29 cellular contexts compared by ENCODE assay signal in the genomic region with DNA sequence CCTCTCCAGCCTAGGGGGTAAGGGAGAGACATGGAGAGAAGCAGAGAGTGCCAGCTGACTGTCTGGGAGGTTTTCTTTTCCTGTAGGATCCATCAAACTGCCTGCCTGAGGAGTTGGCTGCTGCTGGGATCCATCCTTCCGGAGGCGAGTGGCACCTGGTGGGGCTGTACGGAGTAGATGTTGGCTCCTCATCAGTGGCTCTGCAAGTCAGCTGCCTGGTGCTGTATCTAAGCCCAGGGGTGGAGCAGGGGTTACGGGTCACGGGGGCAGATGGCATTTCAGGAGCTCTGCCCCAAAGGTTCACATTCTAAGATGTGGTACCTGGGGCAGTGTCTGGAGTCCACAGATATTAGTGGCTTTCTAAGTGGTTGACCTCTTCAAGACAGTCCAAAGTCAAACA.
"Had no signal": no experiment of that assay in that cellular context is flagged by ENCODE, and none has a peak within 500 bp of the region (broad histone marks: within the 10 kb centered on the region; RNA-seq: fewer than 3 reads in every experiment).

No MANE protein-coding gene starts in this region.

- H3K27ac ChIP-seq: ascending aorta, breast epithelium, cardiac muscle cell, coronary artery, dorsolateral prefrontal cortex, esophagus muscularis mucosa, gastroesophageal sphincter, WERI-Rb-1 had no signal

- DNase-seq: activated B cell treated with CpG ODN at 0.5 μM for 24 hours; activated CD4-positive, alpha-beta T cell treated with anti-CD3 and anti-CD28 coated beads for 48 hours; activated CD4-positive, alpha-beta T cell treated with anti-CD3 and anti-CD28 coated beads, Interleukin-2, amount 50 U/mL, for 1 hour; activated CD4-positive, alpha-beta T cell treated with anti-CD3 and anti-CD28 coated beads, Interleukin-2, amount 50 U/mL, for 48 hours; activated CD8-positive, alpha-beta memory T cell treated with anti-CD3 and anti-CD28 coated beads for 24 hours; activated CD8-positive, alpha-beta T cell treated with anti-CD3 and anti-CD28 coated beads for 36 hours; activated gamma-delta T cell; activated naive CD4-positive, alpha-beta T cell; activated naive CD4-positive, alpha-beta T cell treated with anti-CD3 and anti-CD28 coated beads, Interleukin-2, amount 10 ng/mL, durations not matched to agents 7 days and 5 days; activated naive CD8-positive, alpha-beta T cell treated with anti-CD3 and anti-CD28 coated beads, Interleukin-2, amount 10 ng/mL, durations not matched to agents 7 days and 5 days; activated T-cell treated with anti-CD3 and anti-CD28 coated beads, Interleukin-2, amount 50 U/mL, for 4 hours; dorsolateral prefrontal cortex; effector memory CD4-positive, alpha-beta T cell; erythroblast; foreskin melanocyte; SW 1271; T-cell; T-helper 17 cell; T1000; WERI-Rb-1 had no signal

- ATAC-seq: activated CD4-positive, CD25-positive, alpha-beta regulatory T cell treated with anti-CD3 and anti-CD28 coated beads, Interleukin-2, amount 50 U/mL, for 24 hours; activated CD8-positive, alpha-beta T cell treated with anti-CD3 and anti-CD28 coated beads for 36 hours; activated naive CD4-positive, alpha-beta T cell treated with anti-CD3 and anti-CD28 coated beads, Interleukin-2, amount 50 U/mL, for 72 hours; activated T-cell treated with anti-CD3 and anti-CD28 coated beads, Interleukin-2, amount 50 U/mL, for 4 hours; activated T-helper 17 cell treated with anti-CD3 and anti-CD28 coated beads, Interleukin-2, amount 50 U/mL, for 72 hours; gastroesophageal sphincter; T-cell; T-helper 17 cell had no signal

- H3K36me3 ChIP-seq: ascending aorta, breast epithelium, cardiac muscle cell, esophagus muscularis mucosa, gastroesophageal sphincter, WERI-Rb-1 had no signal

- H3K4me1 ChIP-seq: ascending aorta, breast epithelium, gastroesophageal sphincter had no signal

- H3K27me3 ChIP-seq: ascending aorta, breast epithelium, cardiac muscle cell had no signal

- H3K9me3 ChIP-seq: ascending aorta, breast epithelium, esophagus muscularis mucosa, gastroesophageal sphincter had no signal

- H3K4me3 ChIP-seq: ascending aorta, breast epithelium, cardiac muscle cell, coronary artery, dorsolateral prefrontal cortex, esophagus muscularis mucosa, gastroesophageal sphincter had no signal
